Comparison of ENCODE assay signal across 14 cellular contexts in the genomic region with DNA sequence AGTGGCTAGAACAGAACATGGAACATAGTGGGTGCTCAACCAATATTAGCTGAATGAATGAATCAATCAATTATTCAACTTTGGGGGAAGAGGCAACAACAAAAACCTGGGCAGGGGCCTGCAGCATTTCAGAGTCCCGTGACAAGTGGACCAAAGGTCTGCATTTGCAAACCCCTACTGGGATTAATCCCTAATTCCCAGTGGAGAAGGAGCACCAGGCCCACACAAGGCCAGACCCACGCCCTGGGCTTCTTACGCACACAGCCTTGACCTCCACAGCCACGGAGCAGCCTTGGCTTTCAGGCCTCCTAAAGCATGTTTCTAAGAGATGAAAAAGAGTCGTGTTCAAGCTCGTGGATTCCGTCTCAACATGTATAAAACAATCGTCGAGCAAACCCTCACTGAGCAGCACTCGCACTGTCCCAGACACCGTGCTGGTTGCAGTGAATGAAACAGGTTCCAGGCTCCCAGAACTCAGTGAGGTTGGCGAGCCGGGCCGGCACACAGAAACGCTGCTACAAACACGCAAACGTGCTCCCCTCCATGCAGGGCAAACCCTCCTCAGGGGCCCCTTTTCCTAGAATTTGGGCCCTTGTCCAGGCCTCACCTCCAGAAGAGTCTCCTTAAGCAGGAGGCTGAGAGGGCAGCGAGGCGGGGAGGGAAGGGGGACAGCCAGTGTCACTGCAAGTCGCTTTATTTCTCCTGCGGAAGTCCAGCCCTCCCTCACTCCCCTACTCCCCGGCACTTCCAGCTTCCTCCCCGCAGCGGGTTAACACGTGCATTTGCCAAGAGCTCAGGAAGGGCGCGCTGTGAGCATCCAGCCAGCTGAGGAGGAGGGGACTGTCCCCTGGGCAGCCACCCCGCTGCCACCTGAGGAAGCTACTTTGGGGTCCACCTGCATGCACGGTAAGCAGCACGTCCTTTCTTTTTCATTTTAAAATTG.
"Had no signal": no experiment of that assay in that cellular context is flagged by ENCODE, and none has a peak within 500 bp of the region (broad histone marks: within the 10 kb centered on the region; RNA-seq: fewer than 3 reads in every experiment).

No MANE protein-coding gene starts in this region.

- H3K9me3 ChIP-seq: heart right ventricle, testis had no signal

- H3K4me3 ChIP-seq: heart right ventricle, testis had no signal

- H3K27me3 ChIP-seq: testis had no signal

- ATAC-seq: activated CD4-positive, alpha-beta T cell treated with anti-CD3 and anti-CD28 coated beads for 36 hours; heart right ventricle; left colon; natural killer cell; stimulated activated naive CD8-positive, alpha-beta T cell treated with anti-CD3 and anti-CD28 coated beads, Interleukin-15, amount 100 ng/mL, for 72 hours had no signal

- H3K36me3 ChIP-seq: heart right ventricle had no signal

- DNase-seq: activated CD4-positive, alpha-beta memory T cell treated with anti-CD3 and anti-CD28 coated beads, Interleukin-2, amount 10 ng/mL, durations not matched to agents 7 days and 5 days; activated CD4-positive, alpha-beta T cell treated with anti-CD3 and anti-CD28 coated beads for 36 hours; activated CD8-positive, alpha-beta memory T cell treated with anti-CD3 and anti-CD28 coated beads, Interleukin-2, amount 50 U/mL, for 48 hours; activated naive CD8-positive, alpha-beta T cell treated with anti-CD3 and anti-CD28 coated beads, Interleukin-2, amount 10 ng/mL, durations not matched to agents 7 days and 5 days; anterior cingulate cortex; foreskin melanocyte; heart right ventricle; left colon; natural killer cell; stimulated activated CD4-positive, alpha-beta T cell treated with anti-CD3 and anti-CD28 coated beads, Interleukin-4, amount 100 ng/mL, for 4 hours; stimulated activated naive CD8-positive, alpha-beta T cell treated with anti-CD3 and anti-CD28 coated beads, Interleukin-15, amount 100 ng/mL, for 72 hours; T-helper 1 cell; testis had no signal

- H3K4me1 ChIP-seq: heart right ventricle, testis had no signal

- H3K27ac ChIP-seq: heart right ventricle, testis, VCaP had no signal
